10 cellular contexts compared by ENCODE assay signal in genomic region chr10:89413398-89413912, GRCh38. TPM values are rescaled to one million over a fixed set of nuclear protein-coding genes. Genes with fewer than 3 reads are reported as not detected.
DNase-seq lines count a peak whose midpoint lies in the region; ATAC-seq and TF ChIP-seq lines count a peak whose summit lies in the region.
"Had no signal": no experiment of that assay in that cellular context is flagged by ENCODE, and none has a peak within 500 bp of the region (broad histone marks: within the 10 kb centered on the region; RNA-seq: fewer than 3 reads in every experiment).

No MANE protein-coding gene starts in this region.

- H3K27me3 Mint-ChIP-seq in GM23338 (ENCODE audit: insufficient read depth, low read depth, poor library complexity) (peaks cover 27% of the 10 kb centered on the region), activated B cell treated with CpG ODN at 0.5 μM for 24 hours (no peaks in the 10 kb centered on the region)

- H3K27ac ChIP-seq in GM23338 (ENCODE audit: low read depth) (no peak overlapping the region), skin epidermis (peak overlapping the region in 19 of 21 experiments; percentile 77 to 97 (median 92))

- H2AFZ ChIP-seq in GM23338 = no peak overlapping the region; the same call in 1 of the 2 replicates

- H3F3A ChIP-seq in GM23338 (replicated peaks; ENCODE audit: low read depth) = 0 out of 2 replicates have a peak, but pooled peaks cover 3% of the 10 kb centered on the region

- TF ChIP-seq CTCF in GM23338 (conservative IDR thresholded peaks at IDR 0.05; ENCODE audit: low read depth in 2 of 2) (no peak), activated B cell treated with CpG ODN at 0.5 μM for 24 hours (IDR thresholded peaks at IDR 0.05) (no peak), foreskin fibroblast (IDR thresholded peaks at IDR 0.05; ENCODE audit: low read depth, low read length) (no peak)

- peaks cover 15% of the 10 kb centered on the region for H3K9me3 Mint-ChIP-seq in GM23338
- peaks cover 2% of the 10 kb centered on the region for H3K9me3 Mint-ChIP-seq in activated B cell treated with CpG ODN at 0.5 μM for 24 hours

- H3K4me2 ChIP-seq in GM23338 = peak overlapping the region; percentile 83

- POLR2A ChIA-PET in activated B cell treated with CpG ODN at 0.5 μM for 24 hours (lab: Charles Lee) = interaction anchor here (0.7 to 1.9 kb wide), 9 partner anchors 10 to 325 kb away, joined by 3 to 14 read pairs (median 4); partner anchors contain the start of genes IFIT1, IFIT2, KIF20B and LIPA

- ATAC-seq in GM23338 (no peak), activated B cell treated with CpG ODN at 0.5 μM for 24 hours (ENCODE audit: low read depth) (no peak), GM21390 (IDR thresholded peaks at IDR 0.05; ENCODE audit: unreplicated experiment) (no peak), HG03108 (IDR thresholded peaks at IDR 0.05; ENCODE audit: unreplicated experiment) (no peak)

- H3K4me1 ChIP-seq in GM23338 (ENCODE audit: insufficient read depth) = peaks cover 4% of the 10 kb centered on the region; the same call in 1 of the 2 replicates

- peaks cover 33% of the 10 kb centered on the region for H3K27me3 ChIP-seq in GM23338 (ENCODE audit: insufficient read depth)

- H3K27ac Mint-ChIP-seq in GM23338 (no peak overlapping the region), activated B cell treated with CpG ODN at 0.5 μM for 24 hours (peak overlapping the region; percentile 97)

- H3K4me3 Mint-ChIP-seq in GM23338 = peak overlapping the region; percentile 91
- H3K4me3 Mint-ChIP-seq in activated B cell treated with CpG ODN at 0.5 μM for 24 hours = peak overlapping the region; percentile 94

- no peak for DNase-seq in GM23338 (ENCODE audit: low spot score)
- DNase-seq in activated B cell treated with CpG ODN at 0.5 μM for 24 hours = no peak
- no peak for DNase-seq in foreskin fibroblast
- DNase-seq in germinal center (ENCODE audit: low spot score) = no peak
- DNase-seq in NAMALWA (ENCODE audit: low spot score) = no peak
- DNase-seq: stimulated activated CD4-positive, alpha-beta T cell treated with anti-CD3 and anti-CD28 coated beads, Interleukin-4, amount 100 ng/mL, for 4 hours had no signal

- H4K20me1 ChIP-seq in GM23338 (replicated peaks; ENCODE audit: insufficient read depth) = no peaks in the 10 kb centered on the region

- H3K79me2 ChIP-seq in GM23338 (replicated peaks; ENCODE audit: insufficient read depth) = no peaks in the 10 kb centered on the region

- peaks cover 13% of the 10 kb centered on the region for H3K36me3 Mint-ChIP-seq in GM23338 (ENCODE audit: low read depth)
- H3K36me3 Mint-ChIP-seq in activated B cell treated with CpG ODN at 0.5 μM for 24 hours (ENCODE audit: low read depth) = peaks cover 26% of the 10 kb centered on the region

- CTCF ChIA-PET in activated B cell treated with CpG ODN at 0.5 μM for 24 hours (lab: Charles Lee) = interaction anchor here (0.8 to 1.4 kb wide), 5 partner anchors 111 to 162 kb away, joined by 3 to 4 read pairs (median 3); partner anchors contain the start of genes IFIT2 and LIPA

- H3K9me2 ChIP-seq in GM23338 (ENCODE audit: insufficient read depth) = no peaks in the 10 kb centered on the region

- H3K4me3 ChIP-seq in GM23338 = peak overlapping the region; percentile 70
- H3K4me3 ChIP-seq in foreskin fibroblast (ENCODE audit: low read depth in 1 of 2, low read length in 2 of 2) = peak overlapping the region; percentile 69 to 86
- peak overlapping the region in 5 of 7 experiments; percentile 55 to 85 (median 80) for H3K4me3 ChIP-seq in skin epidermis

- intact Hi-C loops in activated B cell treated with CpG ODN at 0.5 μM for 24 hours (cut with micrococcal nuclease) = loop anchor here (10.0 kb wide), 1 partner anchor 631 kb away; no protein-coding TSS in a partner anchor

- H3K36me3 ChIP-seq in GM23338 (ENCODE audit: insufficient read depth) = no peaks in the 10 kb centered on the region

- H3K4me1 Mint-ChIP-seq in GM23338 = peaks cover 14% of the 10 kb centered on the region
- peaks cover 43% of the 10 kb centered on the region for H3K4me1 Mint-ChIP-seq in activated B cell treated with CpG ODN at 0.5 μM for 24 hours

TF ChIP-seq in GM23338, 12 proteins besides CTCF, POLR2A, EP300 and RAD21:
- TF ChIP-seq EZH2 (IDR thresholded peaks at IDR 0.05; ENCODE audit: low read depth, unreplicated experiment) (no peak), ETS1 (IDR thresholded peaks at IDR 0.05) (no peak)

RNA-seq across cellular contexts. Expression of gene IFIT5, which starts 0.9 kb away (rescaled TPM):
- total RNA-seq in GM23338 (2014; rRNA removed; shearing (Covaris generic)) = 2.7 TPM in 2 replicates
- 2.7 and 3.2 TPM in 2 replicates for polyA plus RNA-seq in GM23338 (2016; fragmentation: Nextera tagmentation; extraction: Ambion mirVana)
- total RNA-seq in activated B cell treated with CpG ODN at 0.5 μM for 24 hours = 20.0 and 21.3 TPM in 2 replicates

RNA-seq across cellular contexts. Expression of gene IFIT1, which starts 21.0 kb away (rescaled TPM):
- total RNA-seq in GM23338 (2014; rRNA removed; shearing (Covaris generic)) = 3.1 and 3.9 TPM in 2 replicates
- polyA plus RNA-seq in GM23338 (2016; fragmentation: Nextera tagmentation; extraction: Ambion mirVana) = 1.5 and 2.4 TPM in 2 replicates
- total RNA-seq in activated B cell treated with CpG ODN at 0.5 μM for 24 hours = 0.95 and 1.3 TPM in 2 replicates

RNA-seq across cellular contexts. Expression of gene IFIT1B, which starts 35.6 kb away (rescaled TPM):
- total RNA-seq in GM23338 (2014; rRNA removed; shearing (Covaris generic)) = not detected in 2 replicates
- polyA plus RNA-seq in GM23338 (2016; fragmentation: Nextera tagmentation; extraction: Ambion mirVana) = 0.10 TPM in 2 replicates
- total RNA-seq in activated B cell treated with CpG ODN at 0.5 μM for 24 hours = not detected in 2 replicates
- total RNA-seq: T-helper 2 cell treated with Interferon-gamma antibody and Interleukin-4, amounts not matched to agents 100 ng/mL and 5 ng/mL, for 36 hours had no signal
